In genomic region chr1:200213392-200213791, GRCh38 we compare ENCODE assay signal across 40 cellular contexts.
"Had no signal": no experiment of that assay in that cellular context is flagged by ENCODE, and none has a peak within 500 bp of the region (broad histone marks: within the 10 kb centered on the region; RNA-seq: fewer than 3 reads in every experiment).

No MANE protein-coding gene starts in this region.

- H3K27ac Mint-ChIP-seq: activated naive CD4-positive, alpha-beta T cell treated with anti-CD3 and anti-CD28 coated beads for 36 hours; activated naive CD4-positive, alpha-beta T cell treated with anti-CD3 and anti-CD28 coated beads, Interleukin-2, amount 10 ng/mL, durations not matched to agents 7 days and 5 days; activated naive CD4-positive, alpha-beta T cell treated with anti-CD3 and anti-CD28 coated beads, Interleukin-2, amount 50 U/mL, for 24 hours; activated naive CD4-positive, alpha-beta T cell treated with anti-CD3 and anti-CD28 coated beads, Interleukin-2, amount 50 U/mL, for 72 hours; activated naive CD8-positive, alpha-beta T cell; activated naive CD8-positive, alpha-beta T cell treated with anti-CD3 and anti-CD28 coated beads for 36 hours; activated naive CD8-positive, alpha-beta T cell treated with anti-CD3 and anti-CD28 coated beads, Interleukin-2, amount 10 ng/mL, durations not matched to agents 7 days and 5 days; activated naive CD8-positive, alpha-beta T cell treated with anti-CD3 and anti-CD28 coated beads, Interleukin-2, amount 50 U/mL, for 24 hours; activated T-cell treated with anti-CD3 and anti-CD28 coated beads, Interleukin-2, amount 50 U/mL, for 24 hours; activated T-cell treated with anti-CD3 and anti-CD28 coated beads, Interleukin-2, amount 50 U/mL, for 72 hours; activated T-helper 1 cell treated with anti-CD3 and anti-CD28 coated beads, Interleukin-12 subunit alpha, Interleukin-12 subunit beta, Interleukin-2, Interleukin-4 antibody, amounts not matched to agents 30 ng/mL and 10 ng/mL and 1 ng/mL, durations not matched to agents 14 hours and 24 hours and 36 hours; activated T-helper 17 cell treated with anti-CD3 and anti-CD28 coated beads, Interleukin-2, amount 50 U/mL, for 72 hours; activated T-helper 2 cell treated with anti-CD3 and anti-CD28 coated beads, Interferon-gamma antibody, Interleukin-2, Interleukin-4, amounts not matched to agents 10 μg/mL and 5 μg/mL and 100 μg/mL, durations not matched to agents 14 hours and 24 hours and 36 hours; brain had no signal

- H3K4me3 ChIP-seq: adrenal gland, ascending aorta, body of pancreas, breast epithelium, cardiac muscle cell had no signal

- H3K27me3 ChIP-seq: adrenal gland, ascending aorta, body of pancreas, brain microvascular endothelial cell, breast epithelium, cardiac muscle cell had no signal

- ATAC-seq: activated naive CD4-positive, alpha-beta T cell treated with anti-CD3 and anti-CD28 coated beads, Interleukin-2, amount 50 U/mL, for 72 hours; activated naive CD8-positive, alpha-beta T cell treated with anti-CD3 and anti-CD28 coated beads, Interleukin-2, amount 50 U/mL, for 24 hours; activated T-cell treated with anti-CD3 and anti-CD28 coated beads, Interleukin-2, amount 50 U/mL, for 4 hours; activated T-cell treated with anti-CD3 and anti-CD28 coated beads, Interleukin-2, amount 50 U/mL, for 72 hours; activated T-helper 17 cell treated with anti-CD3 and anti-CD28 coated beads, Interleukin-2, amount 50 U/mL, for 72 hours; body of pancreas had no signal

- FAIRE-seq: astrocyte, bronchial epithelial cell had no signal

- H3K27me3 Mint-ChIP-seq: activated naive CD8-positive, alpha-beta T cell; activated naive CD8-positive, alpha-beta T cell treated with anti-CD3 and anti-CD28 coated beads for 36 hours; activated naive CD8-positive, alpha-beta T cell treated with anti-CD3 and anti-CD28 coated beads, Interleukin-2, amount 10 ng/mL, durations not matched to agents 7 days and 5 days; activated naive CD8-positive, alpha-beta T cell treated with anti-CD3 and anti-CD28 coated beads, Interleukin-2, amount 50 U/mL, for 24 hours; activated T-helper 17 cell treated with anti-CD3 and anti-CD28 coated beads, Interleukin-2, amount 50 U/mL, for 72 hours had no signal

- H3K4me1 ChIP-seq: adrenal gland, ascending aorta, body of pancreas, breast epithelium had no signal

- H3K4me3 Mint-ChIP-seq: activated naive CD4-positive, alpha-beta T cell treated with anti-CD3 and anti-CD28 coated beads for 36 hours; activated naive CD4-positive, alpha-beta T cell treated with anti-CD3 and anti-CD28 coated beads, Interleukin-2, amount 10 ng/mL, durations not matched to agents 7 days and 5 days; activated naive CD4-positive, alpha-beta T cell treated with anti-CD3 and anti-CD28 coated beads, Interleukin-2, amount 50 U/mL, for 24 hours; activated naive CD8-positive, alpha-beta T cell; activated naive CD8-positive, alpha-beta T cell treated with anti-CD3 and anti-CD28 coated beads, Interleukin-2, amount 10 ng/mL, durations not matched to agents 7 days and 5 days; activated naive CD8-positive, alpha-beta T cell treated with anti-CD3 and anti-CD28 coated beads, Interleukin-2, amount 50 U/mL, for 24 hours; activated T-cell treated with anti-CD3 and anti-CD28 coated beads, Interleukin-2, amount 50 U/mL, for 24 hours; activated T-cell treated with anti-CD3 and anti-CD28 coated beads, Interleukin-2, amount 50 U/mL, for 4 hours; activated T-cell treated with anti-CD3 and anti-CD28 coated beads, Interleukin-2, amount 50 U/mL, for 72 hours; activated T-helper 1 cell treated with anti-CD3 and anti-CD28 coated beads, Interleukin-12 subunit alpha, Interleukin-12 subunit beta, Interleukin-2, Interleukin-4 antibody, amounts not matched to agents 30 ng/mL and 10 ng/mL and 1 ng/mL, durations not matched to agents 14 hours and 24 hours and 36 hours; activated T-helper 17 cell treated with anti-CD3 and anti-CD28 coated beads, Interleukin-2, amount 50 U/mL, for 72 hours; brain; central memory CD8-positive, alpha-beta T cell had no signal

- H3K9me3 ChIP-seq: adrenal gland, ascending aorta, body of pancreas had no signal

- H3K36me3 Mint-ChIP-seq: activated naive CD4-positive, alpha-beta T cell treated with anti-CD3 and anti-CD28 coated beads, Interleukin-2, amount 10 ng/mL, durations not matched to agents 7 days and 5 days; activated naive CD4-positive, alpha-beta T cell treated with anti-CD3 and anti-CD28 coated beads, Interleukin-2, amount 50 U/mL, for 24 hours; activated naive CD8-positive, alpha-beta T cell; brain had no signal

- H3K9me3 Mint-ChIP-seq: activated naive CD4-positive, alpha-beta T cell treated with anti-CD3 and anti-CD28 coated beads, Interleukin-2, amount 10 ng/mL, durations not matched to agents 7 days and 5 days; activated naive CD4-positive, alpha-beta T cell treated with anti-CD3 and anti-CD28 coated beads, Interleukin-2, amount 50 U/mL, for 24 hours; activated T-cell treated with anti-CD3 and anti-CD28 coated beads, Interleukin-2, amount 50 U/mL, for 24 hours; activated T-helper 17 cell treated with anti-CD3 and anti-CD28 coated beads, Interleukin-2, amount 50 U/mL, for 72 hours; activated T-helper 2 cell treated with anti-CD3 and anti-CD28 coated beads, Interferon-gamma antibody, Interleukin-2, Interleukin-4, amounts not matched to agents 10 μg/mL and 5 μg/mL and 100 μg/mL, durations not matched to agents 14 hours and 24 hours and 36 hours; central memory CD8-positive, alpha-beta T cell had no signal

- H3K4me1 Mint-ChIP-seq: activated naive CD4-positive, alpha-beta T cell treated with anti-CD3 and anti-CD28 coated beads, Interleukin-2, amount 50 U/mL, for 24 hours; activated naive CD8-positive, alpha-beta T cell treated with anti-CD3 and anti-CD28 coated beads for 36 hours; activated naive CD8-positive, alpha-beta T cell treated with anti-CD3 and anti-CD28 coated beads, Interleukin-2, amount 50 U/mL, for 24 hours; activated T-helper 17 cell treated with anti-CD3 and anti-CD28 coated beads, Interleukin-2, amount 50 U/mL, for 72 hours; brain; central memory CD8-positive, alpha-beta T cell had no signal

- DNase-seq: activated effector memory CD4-positive, alpha-beta T cell treated with anti-CD3 and anti-CD28 coated beads, Interleukin-2, amount 50 U/mL, for 16 hours; activated effector memory CD4-positive, alpha-beta T cell treated with Interleukin-2 at 50 U/mL for 16 hours; activated gamma-delta T cell; activated gamma-delta T cell treated with Interleukin-2 at 50 U/mL for 16 hours; activated naive CD4-positive, alpha-beta T cell; activated naive CD4-positive, alpha-beta T cell treated with anti-CD3 and anti-CD28 coated beads for 36 hours; activated naive CD4-positive, alpha-beta T cell treated with anti-CD3 and anti-CD28 coated beads, Interleukin-2, amount 10 ng/mL, durations not matched to agents 7 days and 5 days; activated naive CD4-positive, alpha-beta T cell treated with anti-CD3 and anti-CD28 coated beads, Interleukin-2, amount 50 U/mL, for 16 hours; activated naive CD4-positive, alpha-beta T cell treated with Interleukin-2 at 50 U/mL for 16 hours; activated naive CD8-positive, alpha-beta T cell treated with anti-CD3 and anti-CD28 coated beads for 36 hours; activated naive CD8-positive, alpha-beta T cell treated with anti-CD3 and anti-CD28 coated beads, Interleukin-2, amount 10 ng/mL, durations not matched to agents 7 days and 5 days; activated naive CD8-positive, alpha-beta T cell treated with anti-CD3 and anti-CD28 coated beads, Interleukin-2, amount 50 U/mL, for 24 hours; activated T-cell treated with anti-CD3 and anti-CD28 coated beads, Interleukin-2, amount 50 U/mL, for 1 hour; activated T-cell treated with anti-CD3 and anti-CD28 coated beads, Interleukin-2, amount 50 U/mL, for 24 hours; activated T-cell treated with anti-CD3 and anti-CD28 coated beads, Interleukin-2, amount 50 U/mL, for 4 hours; activated T-cell treated with anti-CD3 and anti-CD28 coated beads, Interleukin-2, amount 50 U/mL, for 48 hours; activated T-cell treated with anti-CD3 and anti-CD28 coated beads, Interleukin-2, amount 50 U/mL, for 72 hours; adrenal gland; amniotic stem cell; amygdala; anterior cingulate cortex; aorta; body of pancreas; brain microvascular endothelial cell; caudate nucleus; central memory CD4-positive, alpha-beta T cell; cerebellar nuclear complex had no signal

- H3K36me3 ChIP-seq: adrenal gland, ascending aorta, brain microvascular endothelial cell, breast epithelium, cardiac muscle cell had no signal

- H3K27ac ChIP-seq: adrenal gland, ascending aorta, body of pancreas, brain microvascular endothelial cell, breast epithelium, cardiac muscle cell had no signal
